ENCODE assay signal across 2 cellular contexts in the genomic region with DNA sequence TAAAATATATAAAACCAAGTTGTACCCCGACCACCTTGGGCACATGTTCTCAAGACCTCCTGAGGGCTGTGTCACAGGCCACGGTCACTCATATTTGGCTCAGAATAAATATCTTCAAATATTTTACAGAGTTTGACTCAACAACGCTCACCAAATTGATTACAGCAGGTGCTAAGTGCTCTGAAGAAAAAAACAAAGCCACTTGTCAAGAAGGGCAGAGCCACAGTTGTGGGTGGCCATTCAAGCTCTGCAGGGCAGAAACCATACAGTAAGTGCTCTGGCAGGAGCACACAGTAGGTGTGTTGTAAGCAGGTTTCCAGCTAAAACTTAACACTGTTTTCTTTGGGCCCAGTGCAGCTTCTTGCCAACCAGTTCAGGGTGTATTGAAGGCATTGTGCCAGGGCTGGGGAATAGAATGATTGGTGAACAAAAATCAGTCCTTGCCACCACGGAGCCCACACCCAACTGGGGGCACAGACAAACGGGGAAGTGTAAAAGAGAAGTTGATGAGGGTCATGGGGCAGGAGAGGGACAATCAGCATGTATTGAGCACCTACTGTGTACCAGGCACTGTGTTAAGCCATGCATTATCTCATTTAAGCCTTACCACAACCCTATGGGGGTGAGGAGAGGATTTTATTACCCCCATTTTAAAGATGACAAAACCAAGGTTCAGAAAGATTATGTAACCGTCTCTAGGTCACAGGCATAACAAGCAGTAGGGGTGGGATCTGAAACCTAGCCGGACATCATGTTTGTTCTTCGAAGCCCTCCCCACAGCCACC.
TF ChIP-seq lines count a peak whose summit lies in the region.

No MANE protein-coding gene starts in this region.

TF ChIP-seq in HepG2, 621 proteins besides CTCF, POLR2A, EP300 and RAD21:
- TF ChIP-seq ZNF382 (CRISPR knock-in tag; IDR thresholded peaks at IDR 0.05; ENCODE audit: borderline replicate concordance) (no peak), ZNF629 (CRISPR knock-in tag; conservative IDR thresholded peaks at IDR 0.05) (peak; percentile 70), ZKSCAN8 (CRISPR knock-in tag; IDR thresholded peaks at IDR 0.05; ENCODE audit: borderline replicate concordance) (peak; percentile 64; the same call in 1 of the 2 replicates), HNRNPL (IDR thresholded peaks at IDR 0.05; ENCODE audit: low read depth, low read length) (no peak)

TF ChIP-seq in H1, 55 proteins besides CTCF, POLR2A, EP300 and RAD21:
- TF ChIP-seq SP2 (IDR thresholded peaks at IDR 0.05; ENCODE audit: low read length): no peak
- no peak for TF ChIP-seq TEAD4 (IDR thresholded peaks at IDR 0.05; ENCODE audit: low read depth, low read length)
- no peak for TF ChIP-seq TAF1 (IDR thresholded peaks at IDR 0.05; ENCODE audit: low read depth, low read length)
- TF ChIP-seq BRCA1 (IDR thresholded peaks at IDR 0.05; ENCODE audit: low read depth, low read length): no peak
